Comparison of ENCODE assay signal across 24 cellular contexts in genomic region chr7:93944673-93945072, GRCh38. TPM values are rescaled to one million over a fixed set of nuclear protein-coding genes. Genes with fewer than 3 reads are reported as not detected.
DNase-seq lines count a peak whose midpoint lies in the region; ATAC-seq, FAIRE-seq and TF ChIP-seq lines count a peak whose summit lies in the region.
"Had no signal": no experiment of that assay in that cellular context is flagged by ENCODE, and none has a peak within 500 bp of the region (broad histone marks: within the 10 kb centered on the region; RNA-seq: fewer than 3 reads in every experiment).

No MANE protein-coding gene starts in this region.

- H3K27ac Mint-ChIP-seq in activated CD4-positive, alpha-beta memory T cell treated with anti-CD3 and anti-CD28 coated beads for 36 hours = no peak overlapping the region
- H3K27ac Mint-ChIP-seq: IgD-negative memory B cell had no signal

- no peaks in the 10 kb centered on the region for H3K4me1 ChIP-seq in right lobe of liver
- no peaks in the 10 kb centered on the region for H3K4me1 ChIP-seq in HepG2 (ENCODE audit: insufficient read depth, low read length)
- peaks cover 2% of the 10 kb centered on the region for H3K4me1 ChIP-seq in right cardiac atrium (ENCODE audit: control insufficient read depth, insufficient read depth, low read length)
- H3K4me1 ChIP-seq in thyroid gland = no peaks in the 10 kb centered on the region

- in situ Hi-C loops in HepG2 (cut with HindIII; ENCODE audit: extremely low pct_ligation_motif_present, low pct_unique_long_range_greater_than_20kb) = no loop called here

- no peaks in the 10 kb centered on the region for H3K79me2 ChIP-seq in HepG2 (ENCODE audit: insufficient read depth, low read length)

- H3K4me2 ChIP-seq in HepG2 (ENCODE audit: low read depth, low read length) = no peak overlapping the region
- H3K4me2 ChIP-seq: A549 had no signal

- H3K27ac ChIP-seq in right lobe of liver = peak overlapping the region in 1 of 3 donors; percentile 12
- H3K27ac ChIP-seq in HepG2 (ENCODE audit: extremely low read length, insufficient read depth, low read length) = no peak overlapping the region
- no peak overlapping the region for H3K27ac ChIP-seq in right cardiac atrium (ENCODE audit: low read length)
- peak overlapping the region in 2 of 3 donors; percentile 45 to 70 for H3K27ac ChIP-seq in thyroid gland
- H3K27ac ChIP-seq: A549, epithelial cell of prostate had no signal

- H2AFZ ChIP-seq in HepG2 (ENCODE audit: low read length) = no peak overlapping the region

- FAIRE-seq in HepG2 (lab: Jason Lieb, UNC) = no peak
- FAIRE-seq: A549, colon, H1, islet of Langerhans had no signal

- no peaks in the 10 kb centered on the region for H3K36me3 Mint-ChIP-seq in activated CD4-positive, alpha-beta memory T cell treated with anti-CD3 and anti-CD28 coated beads for 36 hours
- H3K36me3 Mint-ChIP-seq: IgD-negative memory B cell had no signal

- H3K36me3 ChIP-seq in right lobe of liver = no peaks in the 10 kb centered on the region
- no peaks in the 10 kb centered on the region for H3K36me3 ChIP-seq in HepG2 (replicated peaks in 1 of 2; ENCODE audit: control insufficient read depth in 1 of 2, insufficient read depth in 2 of 2, low read length in 2 of 2)
- no peaks in the 10 kb centered on the region for H3K36me3 ChIP-seq in thyroid gland

- H3K4me1 Mint-ChIP-seq in activated CD4-positive, alpha-beta memory T cell treated with anti-CD3 and anti-CD28 coated beads for 36 hours (ENCODE audit: low read depth) = no peaks in the 10 kb centered on the region
- H3K4me1 Mint-ChIP-seq: neural crest cell had no signal

- no peak for TF ChIP-seq RAD21 in HepG2 (CRISPR knock-in tag; IDR thresholded peaks at IDR 0.05)

- intact Hi-C loops in right lobe of liver (cut with DNase I) = no loop called here
- intact Hi-C loops in HepG2 (cut with micrococcal nuclease; ENCODE audit: unreplicated experiment) = no loop called here
- intact Hi-C loops in right cardiac atrium (cut with DNase I) = no loop called here
- intact Hi-C loops in thyroid gland (cut with DNase I) = no loop called here
- intact Hi-C loops in activated CD4-positive, alpha-beta memory T cell treated with anti-CD3 and anti-CD28 coated beads for 36 hours (cut with micrococcal nuclease) = no loop called here

- H3K27me3 Mint-ChIP-seq in activated CD4-positive, alpha-beta memory T cell treated with anti-CD3 and anti-CD28 coated beads for 36 hours = peaks cover 1% of the 10 kb centered on the region
- H3K27me3 Mint-ChIP-seq: IgD-negative memory B cell had no signal

- TF ChIP-seq POLR2A in right lobe of liver (IDR thresholded peaks at IDR 0.05) = no peak
- no peak for TF ChIP-seq POLR2A in HepG2 (IDR thresholded peaks at IDR 0.05; ENCODE audit: insufficient read depth in 1 of 2, low read depth in 2 of 2, low read length in 2 of 2)
- TF ChIP-seq POLR2A in thyroid gland (IDR thresholded peaks at IDR 0.05) = peak in 1 of 2 donors; percentile 20

- CTCF ChIA-PET in HepG2 (lab: Yijun Ruan, JAX; ENCODE audit: low intra/inter-chr PET ratio, low total read pairs) = no interaction called here
- CTCF ChIA-PET in activated CD4-positive, alpha-beta memory T cell treated with anti-CD3 and anti-CD28 coated beads for 36 hours (lab: Charles Lee) = no interaction called here

- TF ChIP-seq CTCF in right lobe of liver (IDR thresholded peaks at IDR 0.05) (no peak), HepG2 (CRISPR knock-in tag; IDR thresholded peaks at IDR 0.05) (no peak), choroid plexus epithelial cell (conservative IDR thresholded peaks at IDR 0.05; ENCODE audit: low read depth, low read length) (no peak), thyroid gland (IDR thresholded peaks at IDR 0.05) (no peak)

- 21% methylated on average over 1 of the region's 1 CpG for WGBS in right lobe of liver (ENCODE audit: insufficient coverage, low coverage, low lambda C conversion rate, missing lambda C conversion rate)
- 0% methylated on average over 1 of the region's 1 CpG for WGBS in HepG2 (ENCODE audit: low lambda C conversion rate)
- WGBS in right cardiac atrium = 12% methylated on average over 1 of the region's 1 CpG
- WGBS in thyroid gland, 2 donors = 44 to 54% methylated on average over 1 of the region's 1 CpG

- H3K9ac ChIP-seq in HepG2 (ENCODE audit: insufficient read depth, low read depth, low read length) = no peak overlapping the region

- TF ChIP-seq EP300 in HepG2 (IDR thresholded peaks at IDR 0.05; ENCODE audit: low read depth in 2 of 2, low read length in 2 of 2) = no peak
- TF ChIP-seq EP300 in HepG2 (CRISPR knock-in tag; IDR thresholded peaks at IDR 0.05; ENCODE audit: borderline replicate concordance) = no peak

- H3K4me3 ChIP-seq in right lobe of liver (no peak overlapping the region), HepG2 (replicated peaks in 1 of 3; ENCODE audit: insufficient read depth in 1 of 3, low read depth in 2 of 3, low read length in 3 of 3) (no peak overlapping the region), choroid plexus epithelial cell (ENCODE audit: low read depth, low read length) (no peak overlapping the region), right cardiac atrium (ENCODE audit: low read length) (no peak overlapping the region), thyroid gland (replicated peaks in 1 of 3) (no peak overlapping the region)
- H3K4me3 ChIP-seq: A549 had no signal

- no peak overlapping the region for H3K4me3 Mint-ChIP-seq in activated CD4-positive, alpha-beta memory T cell treated with anti-CD3 and anti-CD28 coated beads for 36 hours
- H3K4me3 Mint-ChIP-seq: IgD-negative memory B cell, neural crest cell had no signal

- H3K27me3 ChIP-seq in right lobe of liver (no peaks in the 10 kb centered on the region), HepG2 (ENCODE audit: control insufficient read depth in 1 of 2, insufficient read depth in 2 of 2, low read length in 2 of 2) (no peaks in the 10 kb centered on the region), right cardiac atrium (ENCODE audit: control insufficient read depth, insufficient read depth) (no peaks in the 10 kb centered on the region), thyroid gland (no peaks in the 10 kb centered on the region)

- H4K20me1 ChIP-seq in HepG2 (ENCODE audit: insufficient read depth, low read length) = no peaks in the 10 kb centered on the region

- POLR2A ChIA-PET in HepG2 (lab: Yijun Ruan, JAX) = no interaction called here
- POLR2A ChIA-PET in activated CD4-positive, alpha-beta memory T cell treated with anti-CD3 and anti-CD28 coated beads for 36 hours (lab: Charles Lee) = no interaction called here

- H3K9me3 Mint-ChIP-seq in activated CD4-positive, alpha-beta memory T cell treated with anti-CD3 and anti-CD28 coated beads for 36 hours = no peaks in the 10 kb centered on the region
- H3K9me3 Mint-ChIP-seq: neural crest cell had no signal

- no peak for DNase-seq in right lobe of liver
- no peak for DNase-seq in HepG2 (ENCODE audit: low spot score)
- DNase-seq in choroid plexus epithelial cell (ENCODE audit: low read depth) = peak; percentile 62
- DNase-seq in right cardiac atrium = no peak
- no peak for DNase-seq in thyroid gland
- DNase-seq in activated CD4-positive, alpha-beta memory T cell treated with anti-CD3 and anti-CD28 coated beads for 36 hours = no peak
- DNase-seq: activated CD4-positive, alpha-beta T cell treated with anti-CD3 and anti-CD28 coated beads, Interleukin-2, amount 50 U/mL, for 1 hour; activated naive CD4-positive, alpha-beta T cell; aorta; DMS53; mesendoderm; MV-4-11; NCI-H187; stimulated activated naive CD4-positive, alpha-beta T cell treated with Interleukin-2 at 50 U/mL for 16 hours; trophoblast cell had no signal

- H3K9me3 ChIP-seq in right lobe of liver = no peaks in the 10 kb centered on the region
- no peaks in the 10 kb centered on the region for H3K9me3 ChIP-seq in HepG2 (ENCODE audit: low read length)
- no peaks in the 10 kb centered on the region for H3K9me3 ChIP-seq in right cardiac atrium (ENCODE audit: control insufficient read depth, low read length)
- H3K9me3 ChIP-seq in thyroid gland = no peaks in the 10 kb centered on the region
- H3K9me3 ChIP-seq: A549 had no signal

- ATAC-seq in right lobe of liver = peak in 3 of 4 donors; percentile 58 to 83 (median 68)
- ATAC-seq in HepG2 = no peak
- peak; percentile 57 to 69 for ATAC-seq in right cardiac atrium
- no peak for ATAC-seq in HG02938 (IDR thresholded peaks at IDR 0.05; ENCODE audit: unreplicated experiment)
- ATAC-seq in GM19035 (IDR thresholded peaks at IDR 0.05; ENCODE audit: unreplicated experiment) = no peak
- ATAC-seq: A549 had no signal

- no TSS peak for BruUV-seq in HepG2 (replicated peaks; lab: Mats Ljungman, UMichigan)

RNA-seq across cellular contexts. Expression of gene GNG11, which starts 23.1 kb away (rescaled TPM):
- total RNA-seq in right lobe of liver (1 to 10 TPM in 5 of 6 experiments, under 1 TPM in 1; 0.86 to 6.1 (median 4.0) TPM), HepG2 (2016; rRNA removed; fragmentation: Illumina TruSeq; extraction: Trizol) (not detected in 2 replicates), right cardiac atrium (10 to 100 TPM; 12.1 to 17.6 (median 15.5) TPM), thyroid gland (10 to 100 TPM; 10.7 to 43.4 (median 26.3) TPM)
- not detected in 2 replicates for total RNA-seq in HepG2 (2016; cell fraction: cytosol; rRNA removed; fragmentation: Illumina TruSeq; extraction: Trizol; ENCODE audit: low read depth)
- not detected in 2 replicates for total RNA-seq in HepG2 (2016; cell fraction: insoluble cytoplasmic fraction; rRNA removed; fragmentation: Illumina TruSeq; extraction: Trizol)
- total RNA-seq in HepG2 (2016; cell fraction: membrane; rRNA removed; fragmentation: Illumina TruSeq; extraction: Trizol) = not detected in 2 replicates
- not detected in 2 replicates for total RNA-seq in HepG2 (2016; cell fraction: nucleus; rRNA removed; fragmentation: Illumina TruSeq; extraction: Trizol)
- polyA plus RNA-seq in HepG2 (2011; rRNA removed) (not detected in 2 replicates), right cardiac atrium (43.8 TPM)
- polyA plus RNA-seq in HepG2 (2011; cell fraction: cytosol; rRNA removed) = not detected in 2 replicates
- not detected in 2 replicates for polyA plus RNA-seq in HepG2 (2011; cell fraction: nucleus; rRNA removed)
- polyA plus RNA-seq in HepG2 (2012) = not detected in 2 replicates
- not detected in 2 replicates for polyA plus RNA-seq in HepG2 (2016; cell fraction: cytosol; fragmentation: Illumina TruSeq; extraction: Trizol; ENCODE audit: low read depth)
- not detected in 2 replicates for polyA plus RNA-seq in HepG2 (2016; cell fraction: insoluble cytoplasmic fraction; fragmentation: Illumina TruSeq; extraction: Trizol; ENCODE audit: low read depth)
- polyA plus RNA-seq in HepG2 (2016; cell fraction: membrane; fragmentation: Illumina TruSeq; extraction: Trizol; ENCODE audit: low read depth) = not detected in 2 replicates
- not detected in 2 replicates for polyA plus RNA-seq in HepG2 (2016; cell fraction: nucleus; fragmentation: Illumina TruSeq; extraction: Trizol; ENCODE audit: insufficient read depth, low read depth)
- polyA minus RNA-seq in HepG2 (2011; rRNA and poly(A)+ RNA removed; ENCODE audit: low replicate concordance) = 1.2 TPM in 1 of 2 replicates, not detected in the other
- polyA minus RNA-seq in HepG2 (2011; cell fraction: cytosol; rRNA and poly(A)+ RNA removed) = not detected in 2 replicates
- polyA minus RNA-seq in HepG2 (2011; cell fraction: nucleus; rRNA and poly(A)+ RNA removed) = not detected in 2 replicates
- total RNA-seq in activated CD4-positive, alpha-beta memory T cell treated with anti-CD3 and anti-CD28 coated beads for 36 hours = not detected

RNA-seq across cellular contexts. Expression of gene GNGT1, which starts 38.3 kb away (rescaled TPM):
- total RNA-seq in right lobe of liver (not detected), HepG2 (2016; rRNA removed; fragmentation: Illumina TruSeq; extraction: Trizol) (not detected in 2 replicates), right cardiac atrium (not detected), thyroid gland (not detected)
- not detected in 2 replicates for total RNA-seq in HepG2 (2016; cell fraction: cytosol; rRNA removed; fragmentation: Illumina TruSeq; extraction: Trizol; ENCODE audit: low read depth)
- total RNA-seq in HepG2 (2016; cell fraction: insoluble cytoplasmic fraction; rRNA removed; fragmentation: Illumina TruSeq; extraction: Trizol) = not detected in 2 replicates
- total RNA-seq in HepG2 (2016; cell fraction: membrane; rRNA removed; fragmentation: Illumina TruSeq; extraction: Trizol) = not detected in 2 replicates
- total RNA-seq in HepG2 (2016; cell fraction: nucleus; rRNA removed; fragmentation: Illumina TruSeq; extraction: Trizol) = not detected in 2 replicates
- polyA plus RNA-seq in HepG2 (2011; rRNA removed) (not detected in 2 replicates), right cardiac atrium (not detected)
- polyA plus RNA-seq in HepG2 (2011; cell fraction: cytosol; rRNA removed) = not detected in 2 replicates
- polyA plus RNA-seq in HepG2 (2011; cell fraction: nucleus; rRNA removed) = not detected in 2 replicates
- polyA plus RNA-seq in HepG2 (2012) = not detected in 2 replicates
- polyA plus RNA-seq in HepG2 (2016; cell fraction: cytosol; fragmentation: Illumina TruSeq; extraction: Trizol; ENCODE audit: low read depth) = not detected in 2 replicates
- polyA plus RNA-seq in HepG2 (2016; cell fraction: insoluble cytoplasmic fraction; fragmentation: Illumina TruSeq; extraction: Trizol; ENCODE audit: low read depth) = not detected in 2 replicates
- polyA plus RNA-seq in HepG2 (2016; cell fraction: membrane; fragmentation: Illumina TruSeq; extraction: Trizol; ENCODE audit: low read depth) = not detected in 2 replicates
- polyA plus RNA-seq in HepG2 (2016; cell fraction: nucleus; fragmentation: Illumina TruSeq; extraction: Trizol; ENCODE audit: insufficient read depth, low read depth) = not detected in 2 replicates
- 1.9 TPM in 1 of 2 replicates, not detected in the other for polyA minus RNA-seq in HepG2 (2011; rRNA and poly(A)+ RNA removed; ENCODE audit: low replicate concordance)
- not detected in 2 replicates for polyA minus RNA-seq in HepG2 (2011; cell fraction: cytosol; rRNA and poly(A)+ RNA removed)
- polyA minus RNA-seq in HepG2 (2011; cell fraction: nucleus; rRNA and poly(A)+ RNA removed) = not detected in 2 replicates
- not detected for total RNA-seq in activated CD4-positive, alpha-beta memory T cell treated with anti-CD3 and anti-CD28 coated beads for 36 hours
- total RNA-seq: aorta had no signal
- polyA plus RNA-seq: A549, aorta, H1, IgD-negative memory B cell had no signal

RNA-seq across cellular contexts. Expression of gene TFPI2, which starts 54.1 kb away (rescaled TPM):
- total RNA-seq in right lobe of liver = 10 to 100 TPM in 1 of 6 experiments, 1 to 10 TPM in 4, under 1 TPM in 1; 0.49 to 17.0 (median 2.0) TPM
- 0.22 and 0.24 TPM in 2 replicates for total RNA-seq in HepG2 (2016; rRNA removed; fragmentation: Illumina TruSeq; extraction: Trizol)
- 0.40 TPM in 1 of 2 replicates, not detected in the other for total RNA-seq in HepG2 (2016; cell fraction: cytosol; rRNA removed; fragmentation: Illumina TruSeq; extraction: Trizol; ENCODE audit: low read depth)
- total RNA-seq in HepG2 (2016; cell fraction: insoluble cytoplasmic fraction; rRNA removed; fragmentation: Illumina TruSeq; extraction: Trizol) = 0.16 and 0.37 TPM in 2 replicates
- not detected in 2 replicates for total RNA-seq in HepG2 (2016; cell fraction: membrane; rRNA removed; fragmentation: Illumina TruSeq; extraction: Trizol)
- 0.47 and 1.5 TPM in 2 replicates for total RNA-seq in HepG2 (2016; cell fraction: nucleus; rRNA removed; fragmentation: Illumina TruSeq; extraction: Trizol)
- 0.10 and 0.16 TPM in 2 replicates for polyA plus RNA-seq in HepG2 (2011; rRNA removed)
- polyA plus RNA-seq in HepG2 (2011; cell fraction: cytosol; rRNA removed) = 0.13 and 0.17 TPM in 2 replicates
- not detected in 2 replicates for polyA plus RNA-seq in HepG2 (2011; cell fraction: nucleus; rRNA removed)
- polyA plus RNA-seq in HepG2 (2012) = 0.20 TPM in 1 of 2 replicates, not detected in the other
- polyA plus RNA-seq in HepG2 (2016; cell fraction: cytosol; fragmentation: Illumina TruSeq; extraction: Trizol; ENCODE audit: low read depth) = 0.19 and 0.36 TPM in 2 replicates
- polyA plus RNA-seq in HepG2 (2016; cell fraction: insoluble cytoplasmic fraction; fragmentation: Illumina TruSeq; extraction: Trizol; ENCODE audit: low read depth) = 0.76 and 0.99 TPM in 2 replicates
- polyA plus RNA-seq in HepG2 (2016; cell fraction: membrane; fragmentation: Illumina TruSeq; extraction: Trizol; ENCODE audit: low read depth) = 0.44 and 0.47 TPM in 2 replicates
- 0.59 and 1.8 TPM in 2 replicates for polyA plus RNA-seq in HepG2 (2016; cell fraction: nucleus; fragmentation: Illumina TruSeq; extraction: Trizol; ENCODE audit: insufficient read depth, low read depth)
- not detected in 2 replicates for polyA minus RNA-seq in HepG2 (2011; rRNA and poly(A)+ RNA removed; ENCODE audit: low replicate concordance)
- polyA minus RNA-seq in HepG2 (2011; cell fraction: cytosol; rRNA and poly(A)+ RNA removed) = not detected in 2 replicates
- not detected in 2 replicates for polyA minus RNA-seq in HepG2 (2011; cell fraction: nucleus; rRNA and poly(A)+ RNA removed)
- 1 to 10 TPM; 1.6 to 5.1 (median 2.9) TPM for total RNA-seq in right cardiac atrium
- 6.5 TPM for polyA plus RNA-seq in right cardiac atrium
- 1 to 10 TPM in 1 of 4 donors, under 1 TPM in 1, not detected in 2; 0.56 to 3.2 TPM for total RNA-seq in thyroid gland
- total RNA-seq in activated CD4-positive, alpha-beta memory T cell treated with anti-CD3 and anti-CD28 coated beads for 36 hours = not detected
- polyA plus RNA-seq: IgD-negative memory B cell had no signal

RNA-seq across cellular contexts. Expression of gene BET1, which starts 59.5 kb away (rescaled TPM):
- 10 to 100 TPM; 12.4 to 19.7 (median 16.5) TPM for total RNA-seq in right lobe of liver
- 23.8 and 35.3 TPM in 2 replicates for total RNA-seq in HepG2 (2016; rRNA removed; fragmentation: Illumina TruSeq; extraction: Trizol)
- total RNA-seq in HepG2 (2016; cell fraction: cytosol; rRNA removed; fragmentation: Illumina TruSeq; extraction: Trizol; ENCODE audit: low read depth) = 4.8 and 6.0 TPM in 2 replicates
- total RNA-seq in HepG2 (2016; cell fraction: insoluble cytoplasmic fraction; rRNA removed; fragmentation: Illumina TruSeq; extraction: Trizol) = 24.5 and 36.0 TPM in 2 replicates
- 12.3 and 13.2 TPM in 2 replicates for total RNA-seq in HepG2 (2016; cell fraction: membrane; rRNA removed; fragmentation: Illumina TruSeq; extraction: Trizol)
- 16.9 and 17.3 TPM in 2 replicates for total RNA-seq in HepG2 (2016; cell fraction: nucleus; rRNA removed; fragmentation: Illumina TruSeq; extraction: Trizol)
- polyA plus RNA-seq in HepG2 (2011; rRNA removed) = 22.8 and 33.7 TPM in 2 replicates
- polyA plus RNA-seq in HepG2 (2011; cell fraction: cytosol; rRNA removed) = 11.2 and 19.6 TPM in 2 replicates
- polyA plus RNA-seq in HepG2 (2011; cell fraction: nucleus; rRNA removed) = 10.8 and 14.8 TPM in 2 replicates
- 19.1 and 26.3 TPM in 2 replicates for polyA plus RNA-seq in HepG2 (2012)
- polyA plus RNA-seq in HepG2 (2016; cell fraction: cytosol; fragmentation: Illumina TruSeq; extraction: Trizol; ENCODE audit: low read depth) = 5.8 and 7.4 TPM in 2 replicates
- polyA plus RNA-seq in HepG2 (2016; cell fraction: insoluble cytoplasmic fraction; fragmentation: Illumina TruSeq; extraction: Trizol; ENCODE audit: low read depth) = 40.5 and 49.8 TPM in 2 replicates
- polyA plus RNA-seq in HepG2 (2016; cell fraction: membrane; fragmentation: Illumina TruSeq; extraction: Trizol; ENCODE audit: low read depth) = 14.9 and 16.5 TPM in 2 replicates
- 20.9 and 26.7 TPM in 2 replicates for polyA plus RNA-seq in HepG2 (2016; cell fraction: nucleus; fragmentation: Illumina TruSeq; extraction: Trizol; ENCODE audit: insufficient read depth, low read depth)
- 7.2 and 11.0 TPM in 2 replicates for polyA minus RNA-seq in HepG2 (2011; rRNA and poly(A)+ RNA removed; ENCODE audit: low replicate concordance)
- 7.0 and 12.0 TPM in 2 replicates for polyA minus RNA-seq in HepG2 (2011; cell fraction: cytosol; rRNA and poly(A)+ RNA removed)
- 48.7 and 55.0 TPM in 2 replicates for polyA minus RNA-seq in HepG2 (2011; cell fraction: nucleus; rRNA and poly(A)+ RNA removed)
- total RNA-seq in right cardiac atrium = 10 to 100 TPM; 13.5 to 17.9 (median 15.8) TPM
- 19.1 TPM for polyA plus RNA-seq in right cardiac atrium
- total RNA-seq in thyroid gland = 10 to 100 TPM; 21.6 to 45.5 (median 32.1) TPM
- total RNA-seq in activated CD4-positive, alpha-beta memory T cell treated with anti-CD3 and anti-CD28 coated beads for 36 hours = 10 to 100 TPM; 19.3 to 20.5 TPM

Comparison
In these comparisons a context has a peak if more than half of its experiments do, and no peak if none do; other contexts are left out.
1. ATAC-seq: peak in right lobe of liver (3 of 4) and right cardiac atrium (2 of 2); none in HepG2 (single experiment), HG02938 (single experiment) and GM19035 (single experiment).
2. H3K27ac ChIP-seq: peak in thyroid gland (2 of 3); none in HepG2 (single experiment) and right cardiac atrium (single experiment).